Comparison of ENCODE assay signal across 16 cellular contexts in the genomic region with DNA sequence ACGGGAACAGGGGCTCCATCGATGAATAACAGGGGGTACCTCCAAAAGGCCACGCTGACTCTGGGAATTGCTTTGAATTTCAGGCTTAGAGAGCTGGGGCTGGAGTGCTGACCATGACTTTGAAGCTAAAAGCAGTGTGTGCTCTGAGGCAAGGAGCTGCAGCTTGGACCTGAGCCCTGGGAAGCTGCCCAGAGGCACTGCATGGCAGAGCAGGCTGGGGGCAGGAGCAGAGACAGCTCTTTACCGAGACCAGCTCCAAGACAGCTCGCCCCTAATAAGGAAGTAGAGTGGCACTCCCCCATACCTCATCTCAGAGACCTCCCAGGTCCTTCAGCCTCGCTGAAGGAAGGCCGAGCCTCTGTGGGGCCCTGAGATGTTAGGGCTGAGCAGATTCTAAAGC.
DNase-seq lines count a peak whose midpoint lies in the region; ATAC-seq and TF ChIP-seq lines count a peak whose summit lies in the region.
"Had no signal": no experiment of that assay in that cellular context is flagged by ENCODE, and none has a peak within 500 bp of the region (broad histone marks: within the 10 kb centered on the region; RNA-seq: fewer than 3 reads in every experiment).

No MANE protein-coding gene starts in this region.

- intact Hi-C loops in mammary epithelial cell (cut with micrococcal nuclease) (loop anchor here (10.0 kb wide), 2 partner anchors 322 to 1142 kb away; partner anchors contain the start of gene IRS2), breast epithelium (cut with DNase I; ENCODE audit: low total_unique reads) (no loop called here), mucosa of descending colon (cut with DNase I, micrococcal nuclease) (loop anchor here in 1 of 2 donors (5.0 to 10.0 kb wide), 2 partner anchors 322 to 959 kb away; partner anchors contain the start of gene IRS2)

- 42% methylated on average over 3 of the region's 7 CpGs for WGBS in mammary epithelial cell (ENCODE audit: low coverage, missing lambda C conversion rate)

- in situ Hi-C loops in mammary epithelial cell (cut with MboI; ENCODE audit: low sequenced_read_pairs in 2 of 2), result loop anchor here (5.0 to 25.0 kb wide), 8 partner anchors 319 to 1144 kb away; partner anchors contain the start of gene IRS2 (in 1 of the 2)

- H3K4me2 ChIP-seq in mammary epithelial cell (ENCODE audit: insufficient read depth, low read depth, low read length), result no peak overlapping the region

- TF ChIP-seq CTCF in mammary epithelial cell (conservative IDR thresholded peaks at IDR 0.05 in 1 of 2, IDR thresholded peaks at IDR 0.05 in 1 of 2; ENCODE audit: extremely low read depth in 1 of 2, insufficient read depth in 1 of 2, low read depth in 1 of 2, low read length in 2 of 2) (no peak), breast epithelium (IDR thresholded peaks at IDR 0.05) (no peak), fibroblast of pulmonary artery (IDR thresholded peaks at IDR 0.05; ENCODE audit: low read length, missing control alignments) (no peak), mucosa of descending colon (IDR thresholded peaks at IDR 0.05) (no peak)

- no peaks in the 10 kb centered on the region for H4K20me1 ChIP-seq in mammary epithelial cell (ENCODE audit: insufficient read depth, low read length)

- H3K9me3 ChIP-seq in mammary epithelial cell (replicated peaks; ENCODE audit: insufficient read depth, low read length) (peaks cover 6% of the 10 kb centered on the region), breast epithelium (no peaks in the 10 kb centered on the region), muscle layer of colon (ENCODE audit: low read length) (no peaks in the 10 kb centered on the region), mucosa of descending colon (peaks cover 2% of the 10 kb centered on the region)

- no peak for DNase-seq in mammary epithelial cell
- no peak for DNase-seq in breast epithelium (ENCODE audit: low spot score in 2 of 2)
- DNase-seq in fibroblast of pulmonary artery (ENCODE audit: low read depth), result peak; percentile 55
- DNase-seq in mucosa of descending colon, result no peak
- no peak for DNase-seq in germinal center (ENCODE audit: low spot score)
- DNase-seq: activated CD8-positive, alpha-beta memory T cell treated with anti-CD3 and anti-CD28 coated beads, Interleukin-2, amount 50 U/mL, for 48 hours; DMS79 treated with DMSO at 0.1 percent for 48 hours; NCI-H1436; NCI-H748 treated with DMSO at 0.1 percent for 48 hours had no signal

- H3K9ac ChIP-seq in mammary epithelial cell (ENCODE audit: insufficient read depth, low read length), result no peak overlapping the region
- H3K9ac ChIP-seq in muscle layer of colon (ENCODE audit: low read length), result peak overlapping the region; percentile 2

- no peak for TF ChIP-seq POLR2A in breast epithelium (IDR thresholded peaks at IDR 0.05)

- H2AFZ ChIP-seq in mammary epithelial cell (ENCODE audit: low read depth, low read length), result peak overlapping the region; percentile 25

- ATAC-seq in GM21528 (IDR thresholded peaks at IDR 0.05; ENCODE audit: low FRiP score, unreplicated experiment) (no peak), mucosa of descending colon (no peak), HG03025 (IDR thresholded peaks at IDR 0.05; ENCODE audit: low FRiP score, unreplicated experiment) (no peak)
- ATAC-seq: activated naive CD4-positive, alpha-beta T cell treated with anti-CD3 and anti-CD28 coated beads, Interleukin-2, amount 50 U/mL, for 72 hours; sciatic nerve had no signal

- H3K36me3 ChIP-seq in mammary epithelial cell (ENCODE audit: insufficient read depth, low read length) (no peaks in the 10 kb centered on the region), breast epithelium (no peaks in the 10 kb centered on the region), muscle layer of colon (ENCODE audit: insufficient read depth, low read length) (no peaks in the 10 kb centered on the region), mucosa of descending colon (ENCODE audit: low read depth) (no peaks in the 10 kb centered on the region)
- H3K36me3 ChIP-seq: tibial nerve had no signal

- no peaks in the 10 kb centered on the region for H3K79me2 ChIP-seq in mammary epithelial cell (ENCODE audit: insufficient read depth, low read length)

- no peaks in the 10 kb centered on the region for H3K27me3 ChIP-seq in mammary epithelial cell (ENCODE audit: insufficient read depth, low read length)
- H3K27me3 ChIP-seq in breast epithelium, result no peaks in the 10 kb centered on the region
- no peaks in the 10 kb centered on the region for H3K27me3 ChIP-seq in muscle layer of colon (ENCODE audit: control insufficient read depth in 1 of 2, insufficient read depth in 2 of 2, low read length in 2 of 2)
- H3K27me3 ChIP-seq: dorsolateral prefrontal cortex, tibial nerve had no signal

- H3K27ac ChIP-seq in mammary epithelial cell (ENCODE audit: insufficient read depth, low read depth, low read length) (no peak overlapping the region), breast epithelium (no peak overlapping the region), muscle layer of colon (ENCODE audit: low read depth, low read length) (peak overlapping the region; percentile 78)

- CTCF ChIA-PET in mammary epithelial cell (lab: Charles Lee; ENCODE audit: low non-redundant PET), result no interaction called here

- H3K4me3 ChIP-seq in mammary epithelial cell (replicated peaks in 1 of 3; ENCODE audit: insufficient read depth in 1 of 3, low read depth in 2 of 3, low read length in 3 of 3) (no peak overlapping the region), breast epithelium (no peak overlapping the region), fibroblast of pulmonary artery (replicated peaks; ENCODE audit: low read depth, low read length) (no peak overlapping the region), muscle layer of colon (ENCODE audit: low read depth in 1 of 2, low read length in 2 of 2) (no peak overlapping the region), mucosa of descending colon (no peak overlapping the region)
- H3K4me3 ChIP-seq: dorsolateral prefrontal cortex, tibial nerve had no signal

- dilution Hi-C loops in mammary epithelial cell (cut with HindIII; ENCODE audit: low sequenced_read_pairs), result loop anchor here (5.0 to 10.0 kb wide), 6 partner anchors 34 to 1154 kb away; no protein-coding TSS in a partner anchor

- BruUV-seq in mammary epithelial cell (replicated peaks; lab: Mats Ljungman, UMichigan), result no TSS peak

- H3K4me1 ChIP-seq in mammary epithelial cell (ENCODE audit: insufficient read depth, low read length), result peaks cover 28% of the 10 kb centered on the region
- H3K4me1 ChIP-seq in breast epithelium, result no peaks in the 10 kb centered on the region
- H3K4me1 ChIP-seq in muscle layer of colon (ENCODE audit: insufficient read depth, low read length), result peaks cover 30% of the 10 kb centered on the region
- no peaks in the 10 kb centered on the region for H3K4me1 ChIP-seq in mucosa of descending colon (ENCODE audit: low read depth)
